8 cellular contexts compared by ENCODE assay signal in the genomic region with DNA sequence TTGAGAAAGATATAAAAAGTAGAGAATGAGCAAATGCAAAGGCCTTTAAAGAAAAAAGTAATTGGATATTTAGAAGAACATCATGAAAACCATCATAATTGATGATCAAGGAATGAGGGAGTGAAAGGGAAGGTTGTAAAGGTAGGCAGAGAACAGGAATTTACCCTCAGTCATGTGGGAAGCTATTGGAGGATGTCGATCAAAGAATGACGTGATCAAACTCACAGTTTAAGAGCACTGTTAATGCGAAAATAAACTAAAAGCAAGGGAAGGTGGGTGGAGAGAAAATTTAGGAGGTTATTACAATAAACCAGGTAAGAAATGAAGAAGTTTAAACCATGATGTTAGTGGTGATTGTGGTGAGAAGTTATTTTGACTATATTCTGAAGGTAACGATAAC.
"Had no signal": no experiment of that assay in that cellular context is flagged by ENCODE, and none has a peak within 500 bp of the region (broad histone marks: within the 10 kb centered on the region; RNA-seq: fewer than 3 reads in every experiment).

No MANE protein-coding gene starts in this region.

- ATAC-seq: GM12878 had no signal

- FAIRE-seq: G401.6, GM12878, GM12891, GM12892, GM18507, GM19239 had no signal

- H3K4me3 ChIP-seq: GM12878 had no signal

- DNase-seq: GDM1, GF-D8 had no signal
